ENCODE assay signal across 20 cellular contexts in genomic region chr2:236582968-236583367, GRCh38. TPM values are rescaled to one million over a fixed set of nuclear protein-coding genes. Genes with fewer than 3 reads are reported as not detected.
DNase-seq lines count a peak whose midpoint lies in the region; ATAC-seq and TF ChIP-seq lines count a peak whose summit lies in the region.
"Had no signal": no experiment of that assay in that cellular context is flagged by ENCODE, and none has a peak within 500 bp of the region (broad histone marks: within the 10 kb centered on the region; RNA-seq: fewer than 3 reads in every experiment).

No MANE protein-coding gene starts in this region.

- H3K4me1 ChIP-seq in gastroesophageal sphincter (peaks cover 0 to 31% (median 4%) of the 10 kb centered on the region in 3 donors), GM23248 (ENCODE audit: insufficient read depth) (no peaks in the 10 kb centered on the region)
- H3K4me1 ChIP-seq: SJSA1 had no signal

- intact Hi-C loops in Right ventricle myocardium inferior (cut with DNase I) = no loop called here

- no peaks in the 10 kb centered on the region for H3K79me2 ChIP-seq in GM23248 (ENCODE audit: insufficient read depth)

- peaks cover 11 to 12% of the 10 kb centered on the region in 2 donors for H3K4me1 Mint-ChIP-seq in stimulated activated naive B cell treated with anti-CD40 and anti-IgM and Interleukin-4, amounts not matched to agents 10 μg/mL and 1 μg/mL and 100 μg/mL, for 72 hours

- no peak for TF ChIP-seq POLR2A in gastroesophageal sphincter (IDR thresholded peaks at IDR 0.05)

- H3K27ac Mint-ChIP-seq in stimulated activated naive B cell treated with anti-CD40 and anti-IgM and Interleukin-4, amounts not matched to agents 10 μg/mL and 1 μg/mL and 100 μg/mL, for 72 hours = no peak overlapping the region

- no peak overlapping the region for H3K4me3 Mint-ChIP-seq in stimulated activated naive B cell treated with anti-CD40 and anti-IgM and Interleukin-4, amounts not matched to agents 10 μg/mL and 1 μg/mL and 100 μg/mL, for 72 hours

- peaks cover 7% of the 10 kb centered on the region in 2 donors for H3K9me3 Mint-ChIP-seq in stimulated activated naive B cell treated with anti-CD40 and anti-IgM and Interleukin-4, amounts not matched to agents 10 μg/mL and 1 μg/mL and 100 μg/mL, for 72 hours

- H3K4me2 ChIP-seq in GM23248 (ENCODE audit: unreplicated experiment) = no peak overlapping the region

- TF ChIP-seq CTCF in GM13977 (IDR thresholded peaks at IDR 0.05; ENCODE audit: extremely low read depth, insufficient read depth, missing control alignments) (no peak), gastroesophageal sphincter (IDR thresholded peaks at IDR 0.05) (no peak)

- in situ Hi-C loops in GM13977 (cut with MboI; ENCODE audit: low pct_unique_long_range_greater_than_20kb, low sequenced_read_pairs, unreplicated experiment) = no loop called here
- in situ Hi-C loops in GM23248 (cut with MboI) = no loop called here

- no peak overlapping the region for H3K27ac ChIP-seq in gastroesophageal sphincter
- H3K27ac ChIP-seq in GM23248 = no peak overlapping the region
- H3K27ac ChIP-seq: RWPE1, SJSA1 had no signal

- 60 to 75% methylated on average over 1 of the region's 5 CpGs for WGBS in gastroesophageal sphincter (ENCODE audit: low coverage in 1 of 2), 2 donors
- 71 to 74% methylated on average over 5 of the region's 5 CpGs for WGBS in GM23248 (ENCODE audit: low coverage in 1 of 2, low lambda C conversion rate in 2 of 2, missing lambda C conversion rate in 2 of 2), 2 experiments

- H3K27me3 Mint-ChIP-seq in stimulated activated naive B cell treated with anti-CD40 and anti-IgM and Interleukin-4, amounts not matched to agents 10 μg/mL and 1 μg/mL and 100 μg/mL, for 72 hours = no peaks in the 10 kb centered on the region

- H3K36me3 Mint-ChIP-seq in stimulated activated naive B cell treated with anti-CD40 and anti-IgM and Interleukin-4, amounts not matched to agents 10 μg/mL and 1 μg/mL and 100 μg/mL, for 72 hours = peaks cover 12 to 13% of the 10 kb centered on the region in 2 donors

- peak; percentile 48 for ATAC-seq in HG03108 (IDR thresholded peaks at IDR 0.05; ENCODE audit: unreplicated experiment)
- peak; percentile 6 for ATAC-seq in gastroesophageal sphincter
- peak; percentile 39 to 61 for ATAC-seq in stimulated activated naive B cell treated with anti-CD40 and anti-IgM and Interleukin-4, amounts not matched to agents 10 μg/mL and 1 μg/mL and 100 μg/mL, for 72 hours (replicated peaks)
- no peak for ATAC-seq in Right ventricle myocardium inferior
- ATAC-seq in esophagus mucosa = no peak
- ATAC-seq in GM19351 (IDR thresholded peaks at IDR 0.05; ENCODE audit: unreplicated experiment) = no peak
- ATAC-seq: PC-3 had no signal

- H3K27me3 ChIP-seq in gastroesophageal sphincter (no peaks in the 10 kb centered on the region), GM23248 (replicated peaks; ENCODE audit: insufficient read depth) (peaks cover 5% of the 10 kb centered on the region; the same call in 1 of the 2 replicates)
- H3K27me3 ChIP-seq: SJSA1 had no signal

- no peak for TF ChIP-seq EP300 in gastroesophageal sphincter (IDR thresholded peaks at IDR 0.05)

- no peaks in the 10 kb centered on the region for H3K9me2 ChIP-seq in GM23248 (ENCODE audit: insufficient read depth)

- H2AFZ ChIP-seq in GM23248 = no peak overlapping the region

- H3F3A ChIP-seq in GM23248 (ENCODE audit: insufficient read depth) = no peaks in the 10 kb centered on the region

- no peaks in the 10 kb centered on the region for H4K20me1 ChIP-seq in GM23248 (ENCODE audit: insufficient read depth)

- H3K36me3 ChIP-seq in gastroesophageal sphincter (peaks cover 0 to 39% of the 10 kb centered on the region in 2 donors), GM23248 (ENCODE audit: low read depth) (no peaks in the 10 kb centered on the region)
- H3K36me3 ChIP-seq: SJSA1 had no signal

- H3K9ac ChIP-seq in GM23248 = no peak overlapping the region

- H3K9me3 ChIP-seq in gastroesophageal sphincter (no peaks in the 10 kb centered on the region), GM23248 (ENCODE audit: low read depth) (no peaks in the 10 kb centered on the region)
- H3K9me3 ChIP-seq: SJSA1 had no signal

- H3K4me3 ChIP-seq in gastroesophageal sphincter = no peak overlapping the region
- H3K4me3 ChIP-seq in GM23248 = no peak overlapping the region
- H3K4me3 ChIP-seq: SJSA1 had no signal

- DNase-seq in GM13977 (ENCODE audit: low spot score) = peak; percentile 46
- DNase-seq in stimulated activated naive B cell treated with anti-CD40 and anti-IgM and Interleukin-4, amounts not matched to agents 10 μg/mL and 1 μg/mL and 100 μg/mL, for 72 hours = no peak
- no peak for DNase-seq in Right ventricle myocardium inferior (ENCODE audit: missing footprints)
- no peak for DNase-seq in GM23248
- DNase-seq: COR-L47, DMS153, HCEC 1CT, MV-4-11, NCI-H1417, NCI-H1930, NCI-H446, NCI-H69, PC-3, SW 1271 had no signal

RNA-seq across cellular contexts. Expression of gene ACKR3, which starts 13.3 kb away (rescaled TPM):
- total RNA-seq in gastroesophageal sphincter (10 to 100 TPM; 21.0 to 68.5 (median 42.5) TPM), Right ventricle myocardium inferior (30.5 TPM), esophagus mucosa (6.3 TPM)
- total RNA-seq in GM23248 (2014; rRNA removed; shearing (Covaris generic)) = 6.1 and 10.1 TPM in 2 replicates
- polyA plus RNA-seq in GM23248 (2016; fragmentation: Nextera tagmentation; extraction: Ambion mirVana) = 8.5 and 10.4 TPM in 2 replicates

Comparison
In these comparisons a context has a peak if more than half of its experiments do, and no peak if none do; other contexts are left out.
1. ATAC-seq: peak in HG03108 (single experiment), gastroesophageal sphincter (single experiment) and stimulated activated naive B cell treated with anti-CD40 and anti-IgM and Interleukin-4, amounts not matched to agents 10 μg/mL and 1 μg/mL and 100 μg/mL, for 72 hours (2 of 2); none in Right ventricle myocardium inferior (single experiment), esophagus mucosa (single experiment) and GM19351 (single experiment).